In genomic region chr1:23444104-23444533, GRCh38 we compare ENCODE assay signal across 8 cellular contexts. TPM values are rescaled to one million over a fixed set of nuclear protein-coding genes. Genes with fewer than 3 reads are reported as not detected.
DNase-seq lines count a peak whose midpoint lies in the region; ATAC-seq and TF ChIP-seq lines count a peak whose summit lies in the region.
"Had no signal": no experiment of that assay in that cellular context is flagged by ENCODE, and none has a peak within 500 bp of the region (broad histone marks: within the 10 kb centered on the region; RNA-seq: fewer than 3 reads in every experiment).

No MANE protein-coding gene starts in this region.

- no peak overlapping the region for H3K4me3 Mint-ChIP-seq in endodermal cell

- TF ChIP-seq POLR2A in uterus (IDR thresholded peaks at IDR 0.05) = no peak

- H3K4me3 ChIP-seq in fibroblast of lung (replicated peaks in 1 of 4; ENCODE audit: control extremely low read depth in 1 of 4, insufficient read depth in 1 of 4, low read depth in 3 of 4, low read length in 4 of 4) (peak overlapping the region in 1 of 4 experiments; percentile 45), muscle layer of duodenum (ENCODE audit: low read depth in 1 of 2, low read length in 2 of 2) (no peak overlapping the region), uterus (no peak overlapping the region), endodermal cell (ENCODE audit: low read length) (no peak overlapping the region)

- H3K27ac Mint-ChIP-seq in endodermal cell = no peak overlapping the region

- no peaks in the 10 kb centered on the region for H3K9me3 Mint-ChIP-seq in endodermal cell

- no peaks in the 10 kb centered on the region for H3K4me1 Mint-ChIP-seq in endodermal cell

- H3K9me3 ChIP-seq in fibroblast of lung (ENCODE audit: control insufficient read depth, insufficient read depth, low read depth, low read length) (no peaks in the 10 kb centered on the region), muscle layer of duodenum (ENCODE audit: control insufficient read depth in 1 of 2, low read length in 2 of 2) (no peaks in the 10 kb centered on the region), uterus (no peaks in the 10 kb centered on the region), endodermal cell (ENCODE audit: control insufficient read depth, low read length) (no peaks in the 10 kb centered on the region)

- no peak for ATAC-seq in HG03571 (IDR thresholded peaks at IDR 0.05; ENCODE audit: unreplicated experiment)

- H3K4me2 ChIP-seq in fibroblast of lung (ENCODE audit: extremely low read depth, insufficient read depth, low read length) = no peak overlapping the region

- WGBS in endodermal cell (ENCODE audit: insufficient coverage in 1 of 2, insufficient read length in 1 of 2), 2 experiments = 92 to 100% methylated on average over 1 to 4 of the region's 4 CpGs

- DNase-seq in OCI-M1 (lab: John Stamatoyannopoulos, UW) (peak; percentile 38), fibroblast of lung (ENCODE audit: low read depth in 2 of 2) (peak; percentile 66 to 94), uterus (peak; percentile 84 to 90), endodermal cell (no peak), posterior cingulate gyrus (no peak)
- DNase-seq: Karpas-422 had no signal

- H3K27me3 Mint-ChIP-seq in endodermal cell (ENCODE audit: insufficient read depth) = no peaks in the 10 kb centered on the region

- H3K36me3 Mint-ChIP-seq in endodermal cell (ENCODE audit: low read depth) = peaks cover 55% of the 10 kb centered on the region

- H3K4me1 ChIP-seq in fibroblast of lung (ENCODE audit: control insufficient read depth, extremely low read depth, insufficient read depth, low read length) (no peaks in the 10 kb centered on the region), muscle layer of duodenum (ENCODE audit: control insufficient read depth in 1 of 2, insufficient read depth in 2 of 2, low read length in 2 of 2) (no peaks in the 10 kb centered on the region), uterus (peaks cover 0 to 3% of the 10 kb centered on the region in 2 donors), endodermal cell (ENCODE audit: control insufficient read depth, insufficient read depth, low read length) (no peaks in the 10 kb centered on the region)

- H4K20me1 ChIP-seq in fibroblast of lung (ENCODE audit: control insufficient read depth, extremely low read depth, insufficient read depth, low read length) = no peaks in the 10 kb centered on the region

- TF ChIP-seq CTCF in fibroblast of lung (conservative IDR thresholded peaks at IDR 0.05 in 1 of 2, IDR thresholded peaks at IDR 0.05 in 1 of 2; ENCODE audit: low read depth in 1 of 2, low read length in 2 of 2) (no peak), uterus (IDR thresholded peaks at IDR 0.05) (no peak), endodermal cell (conservative IDR thresholded peaks at IDR 0.05) (no peak)

- H3K9ac ChIP-seq in fibroblast of lung (ENCODE audit: insufficient read depth, low read length) (no peak overlapping the region), endodermal cell (ENCODE audit: extremely low read depth, low read length, poor library complexity, severe bottlenecking) (no peak overlapping the region)

- H2AFZ ChIP-seq in fibroblast of lung (ENCODE audit: low read length) = no peak overlapping the region

- H3K36me3 ChIP-seq in fibroblast of lung (ENCODE audit: control insufficient read depth, insufficient read depth, low read length) = peaks cover 5% of the 10 kb centered on the region
- H3K36me3 ChIP-seq in muscle layer of duodenum (ENCODE audit: control insufficient read depth in 1 of 2, insufficient read depth in 2 of 2, low read length in 2 of 2) = peaks cover 0 to 34% of the 10 kb centered on the region in 2 donors
- no peaks in the 10 kb centered on the region for H3K36me3 ChIP-seq in uterus
- H3K36me3 ChIP-seq in endodermal cell (ENCODE audit: control insufficient read depth, insufficient read depth, low read length) = peaks cover 49% of the 10 kb centered on the region

- H3K79me2 ChIP-seq in fibroblast of lung (ENCODE audit: control insufficient read depth, insufficient read depth, low read length) = no peaks in the 10 kb centered on the region

- no peaks in the 10 kb centered on the region for H3K27me3 ChIP-seq in fibroblast of lung (ENCODE audit: control insufficient read depth, insufficient read depth, low read length)
- no peaks in the 10 kb centered on the region for H3K27me3 ChIP-seq in muscle layer of duodenum (ENCODE audit: low read depth, low read length)
- H3K27me3 ChIP-seq in uterus = no peaks in the 10 kb centered on the region
- H3K27me3 ChIP-seq in endodermal cell (ENCODE audit: control insufficient read depth, insufficient read depth, low read length, poor library complexity, severe bottlenecking) = no peaks in the 10 kb centered on the region

- H3K27ac ChIP-seq in fibroblast of lung (ENCODE audit: insufficient read depth, low read length) (no peak overlapping the region), muscle layer of duodenum (ENCODE audit: low read length) (peak overlapping the region; percentile 60), uterus (peak overlapping the region; percentile 70 to 76), endodermal cell (ENCODE audit: low read depth, low read length) (no peak overlapping the region)

- intact Hi-C loops in uterus (cut with DNase I; ENCODE audit: low total_unique reads) (no loop called here), posterior cingulate gyrus (cut with DNase I) (no loop called here)

RNA-seq across cellular contexts. Expression of gene TCEA3, which starts 19.6 kb away (rescaled TPM):
- total RNA-seq in fibroblast of lung (37.5 and 44.6 TPM in 2 replicates), uterus (10 to 100 TPM; 20.6 to 70.9 (median 27.8) TPM), endodermal cell (1 to 10 TPM; 4.0 to 4.7 TPM)
- polyA plus RNA-seq in fibroblast of lung = 11.9 and 12.3 TPM in 2 replicates
- 11.5 and 14.6 TPM in 2 replicates for polyA plus RNA-seq in fibroblast of lung (2012)
- 6.3 and 7.0 TPM in 2 replicates for polyA minus RNA-seq in fibroblast of lung (ENCODE audit: low replicate concordance)
- polyA plus RNA-seq in endodermal cell (2013, experiment 1 of 2) = 2.4 TPM
- 2.2 TPM for polyA plus RNA-seq in endodermal cell (2013, experiment 2 of 2)

RNA-seq across cellular contexts. Expression of gene ASAP3, which starts 39.9 kb away (rescaled TPM):
- 73.2 and 79.1 TPM in 2 replicates for total RNA-seq in fibroblast of lung
- 14.2 and 19.9 TPM in 2 replicates for polyA plus RNA-seq in fibroblast of lung
- polyA plus RNA-seq in fibroblast of lung (2012) = 15.6 and 21.0 TPM in 2 replicates
- 59.3 and 90.7 TPM in 2 replicates for polyA minus RNA-seq in fibroblast of lung (ENCODE audit: low replicate concordance)
- total RNA-seq in uterus = 10 to 100 TPM; 48.4 to 87.7 (median 68.2) TPM
- 10 to 100 TPM; 78.7 to 91.0 TPM for total RNA-seq in endodermal cell
- polyA plus RNA-seq in endodermal cell (2013, experiment 1 of 2) = 63.5 TPM
- 57.5 TPM for polyA plus RNA-seq in endodermal cell (2013, experiment 2 of 2)

Comparison
In these comparisons a context has a peak if more than half of its experiments do, and no peak if none do; other contexts are left out.
1. DNase-seq: peak in OCI-M1 (single experiment), fibroblast of lung (2 of 2) and uterus (2 of 2); none in endodermal cell (single experiment) and posterior cingulate gyrus (0 of 10).
2. H3K27ac ChIP-seq: peak in muscle layer of duodenum (single experiment) and uterus (2 of 2); none in fibroblast of lung (single experiment) and endodermal cell (single experiment).